In the genomic region with DNA sequence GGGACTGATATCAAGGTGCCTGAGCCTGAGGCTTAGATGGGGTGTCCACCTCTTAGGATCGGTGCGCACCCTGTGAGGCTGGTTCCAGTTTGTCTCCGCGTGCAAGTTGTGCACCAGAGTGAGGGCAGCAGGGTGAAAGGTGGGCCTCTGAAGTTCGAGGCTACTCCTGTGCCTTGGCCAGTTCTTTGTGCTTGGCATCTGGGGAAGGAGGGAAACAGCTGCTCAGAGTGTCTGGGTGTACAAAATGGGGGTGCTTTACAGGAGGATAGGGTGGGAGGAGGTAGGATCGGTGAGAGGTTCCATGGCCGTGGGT, we compare ENCODE assay signal across 9 cellular contexts. TPM values are rescaled to one million over a fixed set of nuclear protein-coding genes. Genes with fewer than 3 reads are reported as not detected.
DNase-seq lines count a peak whose midpoint lies in the region; ATAC-seq, FAIRE-seq and TF ChIP-seq lines count a peak whose summit lies in the region.
"Had no signal": no experiment of that assay in that cellular context is flagged by ENCODE, and none has a peak within 500 bp of the region (broad histone marks: within the 10 kb centered on the region; RNA-seq: fewer than 3 reads in every experiment).

No MANE protein-coding gene starts in this region.

- H3K79me2 ChIP-seq in astrocyte (ENCODE audit: insufficient read depth, low read length): peaks cover 38% of the 10 kb centered on the region

- no peaks in the 10 kb centered on the region for H3K9me3 ChIP-seq in astrocyte (ENCODE audit: insufficient read depth, low read depth, low read length)
- H3K9me3 ChIP-seq in lower lobe of right lung: no peaks in the 10 kb centered on the region

- H3K4me1 ChIP-seq in astrocyte (ENCODE audit: insufficient read depth, low read length) (peaks cover 13% of the 10 kb centered on the region), lower lobe of right lung (peaks cover 23% of the 10 kb centered on the region)

- H3K9ac ChIP-seq in astrocyte (ENCODE audit: low read length): peak overlapping the region; percentile 92

- peak overlapping the region; percentile 99 for H3K4me3 Mint-ChIP-seq in activated T-cell treated with anti-CD3 and anti-CD28 coated beads, Interleukin-2, amount 50 U/mL, for 4 hours
- H3K4me3 Mint-ChIP-seq in astrocyte (ENCODE audit: unreplicated experiment) (peak overlapping the region; percentile 95), type B pancreatic cell (peak overlapping the region; percentile 100)

- no peaks in the 10 kb centered on the region for H3K27me3 ChIP-seq in astrocyte (ENCODE audit: insufficient read depth, low read length)
- no peaks in the 10 kb centered on the region for H3K27me3 ChIP-seq in lower lobe of right lung (ENCODE audit: low read depth)

- H3K27ac ChIP-seq in astrocyte (ENCODE audit: low read depth, low read length) (no peak overlapping the region), lower lobe of right lung (peak overlapping the region; percentile 86)

- H3K4me2 ChIP-seq in astrocyte (ENCODE audit: low read length): peak overlapping the region; percentile 96

- no peaks in the 10 kb centered on the region for H3K36me3 ChIP-seq in astrocyte (ENCODE audit: insufficient read depth, low read length)
- peaks cover 10% of the 10 kb centered on the region for H3K36me3 ChIP-seq in lower lobe of right lung

- H3K4me3 ChIP-seq in astrocyte (ENCODE audit: insufficient read depth, low read depth, low read length) (peak overlapping the region; percentile 99), lower lobe of right lung (peak overlapping the region; percentile 92)

- no peak for DNase-seq in activated T-cell treated with anti-CD3 and anti-CD28 coated beads, Interleukin-2, amount 50 U/mL, for 4 hours
- DNase-seq in activated T-cell treated with anti-CD3 and anti-CD28 coated beads, Interleukin-2, amount 50 U/mL, for 1 hour: no peak
- no peak for DNase-seq in astrocyte (ENCODE audit: low read depth)
- no peak for DNase-seq in lower lobe of right lung
- no peak for DNase-seq in type B pancreatic cell (ENCODE audit: extremely low spot score, unreplicated experiment)
- no peak for DNase-seq in cortex of kidney (lab: John Stamatoyannopoulos, UW)
- no peak for DNase-seq in left colon
- DNase-seq: NCI-H446 treated with DMSO at 0.1 percent for 48 hours had no signal

- intact Hi-C loops in lower lobe of right lung (cut with DNase I) (no loop called here), left colon (cut with DNase I, micrococcal nuclease) (no loop called here)

- TF ChIP-seq CTCF in astrocyte (IDR thresholded peaks at IDR 0.05; ENCODE audit: insufficient read depth, low read depth, low read length): no peak
- TF ChIP-seq CTCF in lower lobe of right lung (IDR thresholded peaks at IDR 0.05): no peak
- TF ChIP-seq CTCF in type B pancreatic cell (conservative IDR thresholded peaks at IDR 0.05): no peak

- no peak for ATAC-seq in activated T-cell treated with anti-CD3 and anti-CD28 coated beads, Interleukin-2, amount 50 U/mL, for 4 hours
- ATAC-seq in lower lobe of right lung (no peak), left colon (no peak), GM18870 (IDR thresholded peaks at IDR 0.05; ENCODE audit: unreplicated experiment) (no peak)

- peaks cover 6% of the 10 kb centered on the region for H3K36me3 Mint-ChIP-seq in activated T-cell treated with anti-CD3 and anti-CD28 coated beads, Interleukin-2, amount 50 U/mL, for 4 hours (ENCODE audit: insufficient read depth)
- H3K36me3 Mint-ChIP-seq in astrocyte (ENCODE audit: low read depth, unreplicated experiment): no peaks in the 10 kb centered on the region
- no peaks in the 10 kb centered on the region for H3K36me3 Mint-ChIP-seq in type B pancreatic cell

- H3K27ac Mint-ChIP-seq in astrocyte (ENCODE audit: unreplicated experiment) (no peak overlapping the region), type B pancreatic cell (no peak overlapping the region)

- no peaks in the 10 kb centered on the region for H3K9me3 Mint-ChIP-seq in activated T-cell treated with anti-CD3 and anti-CD28 coated beads, Interleukin-2, amount 50 U/mL, for 4 hours
- H3K9me3 Mint-ChIP-seq in astrocyte (ENCODE audit: unreplicated experiment) (no peaks in the 10 kb centered on the region), type B pancreatic cell (no peaks in the 10 kb centered on the region)

- H2AFZ ChIP-seq in astrocyte (ENCODE audit: low read depth, low read length): peak overlapping the region; percentile 92

- no peak for FAIRE-seq in astrocyte (lab: Jason Lieb, UNC)

- peaks cover 2% of the 10 kb centered on the region for H3K27me3 Mint-ChIP-seq in activated T-cell treated with anti-CD3 and anti-CD28 coated beads, Interleukin-2, amount 50 U/mL, for 4 hours (ENCODE audit: low read depth)
- H3K27me3 Mint-ChIP-seq in astrocyte (ENCODE audit: low read depth, unreplicated experiment) (no peaks in the 10 kb centered on the region), type B pancreatic cell (no peaks in the 10 kb centered on the region)

- H4K20me1 ChIP-seq in astrocyte (ENCODE audit: insufficient read depth, low read length): peaks cover 24% of the 10 kb centered on the region

- peaks cover 52% of the 10 kb centered on the region for H3K4me1 Mint-ChIP-seq in activated T-cell treated with anti-CD3 and anti-CD28 coated beads, Interleukin-2, amount 50 U/mL, for 4 hours (ENCODE audit: low read depth)
- H3K4me1 Mint-ChIP-seq in astrocyte (ENCODE audit: low read depth, unreplicated experiment): peaks cover 8% of the 10 kb centered on the region
- peaks cover 6% of the 10 kb centered on the region for H3K4me1 Mint-ChIP-seq in type B pancreatic cell (ENCODE audit: unreplicated experiment)

RNA-seq across cellular contexts. Expression of gene VPS8, which starts 0.8 kb away (rescaled TPM):
- total RNA-seq in activated T-cell treated with anti-CD3 and anti-CD28 coated beads, Interleukin-2, amount 50 U/mL, for 4 hours: 10 to 100 TPM; 13.2 to 18.4 (median 17.6) TPM
- total RNA-seq in astrocyte (37.6 and 40.7 TPM in 2 replicates), lower lobe of right lung (84.7 TPM), type B pancreatic cell (ENCODE audit: low replicate concordance) (36.5 and 59.4 TPM in 2 replicates), left colon (10 to 100 TPM; 65.1 to 69.0 TPM)
